ENCODE assay signal across 39 cellular contexts in the genomic region with DNA sequence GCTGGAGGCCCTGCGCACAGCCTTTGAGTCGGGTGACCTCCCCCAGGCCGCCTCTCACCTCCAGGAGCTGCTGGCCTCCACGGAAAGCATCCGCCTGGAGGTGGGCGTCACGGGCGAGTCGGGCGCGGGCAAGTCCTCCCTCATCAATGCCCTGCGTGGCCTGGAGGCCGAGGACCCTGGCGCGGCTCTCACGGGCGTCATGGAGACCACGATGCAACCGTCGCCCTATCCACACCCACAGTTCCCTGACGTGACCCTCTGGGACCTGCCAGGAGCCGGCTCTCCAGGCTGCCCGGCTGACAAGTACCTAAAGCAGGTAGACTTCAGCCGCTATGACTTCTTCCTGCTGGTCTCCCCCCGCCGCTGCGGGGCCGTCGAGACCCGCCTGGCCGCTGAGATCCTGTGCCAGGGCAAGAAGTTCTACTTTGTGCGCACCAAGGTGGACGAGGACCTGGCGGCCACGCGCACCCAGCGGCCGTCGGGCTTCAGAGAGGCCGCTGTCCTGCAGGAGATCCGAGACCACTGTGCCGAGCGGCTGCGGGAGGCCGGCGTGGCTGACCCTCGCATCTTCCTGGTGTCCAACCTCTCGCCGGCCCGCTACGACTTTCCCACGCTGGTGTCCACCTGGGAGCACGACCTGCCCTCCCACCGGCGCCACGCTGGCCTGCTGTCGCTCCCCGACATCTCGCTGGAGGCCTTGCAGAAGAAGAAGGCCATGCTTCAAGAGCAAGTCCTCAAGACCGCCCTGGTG. TPM values are rescaled to one million over a fixed set of nuclear protein-coding genes. Genes with fewer than 3 reads are reported as not detected.
"Had no signal": no experiment of that assay in that cellular context is flagged by ENCODE, and none has a peak within 500 bp of the region (broad histone marks: within the 10 kb centered on the region; RNA-seq: fewer than 3 reads in every experiment).

No MANE protein-coding gene starts in this region.

- H3K4me3 Mint-ChIP-seq: activated B cell treated with CpG ODN at 0.5 μM for 24 hours; activated CD4-positive, alpha-beta memory T cell treated with anti-CD3 and anti-CD28 coated beads for 36 hours; activated CD4-positive, alpha-beta T cell treated with anti-CD3 and anti-CD28 coated beads, Interleukin-2, amount 10 ng/mL, durations not matched to agents 24 days and 14 days; activated CD8-positive, alpha-beta T cell treated with anti-CD3 and anti-CD28 coated beads for 36 hours; activated naive CD4-positive, alpha-beta T cell treated with anti-CD3 and anti-CD28 coated beads for 36 hours; activated naive CD8-positive, alpha-beta T cell treated with anti-CD3 and anti-CD28 coated beads for 36 hours; activated T-cell treated with anti-CD3 and anti-CD28 coated beads, Interleukin-2, amount 50 U/mL, for 4 hours; activated T-cell treated with anti-CD3 and anti-CD28 coated beads, Interleukin-2, amount 50 U/mL, for 72 hours; activated T-helper 1 cell treated with anti-CD3 and anti-CD28 coated beads, Interleukin-12 subunit alpha, Interleukin-12 subunit beta, Interleukin-2, Interleukin-4 antibody, amounts not matched to agents 30 ng/mL and 10 ng/mL and 1 ng/mL, durations not matched to agents 14 hours and 24 hours and 36 hours; activated T-helper 17 cell treated with anti-CD3 and anti-CD28 coated beads, Interleukin-2, amount 50 U/mL, for 72 hours; T-helper 1 cell treated with Interleukin-12 subunit alpha and Interleukin-12 subunit beta and Interleukin-4 antibody, amounts not matched to agents 30 μg/mL and 1 μg/mL, for 36 hours; T-helper 2 cell treated with Interferon-gamma antibody and Interleukin-4, amounts not matched to agents 5 μg/mL and 100 μg/mL, for 36 hours had no signal

- H3K27ac Mint-ChIP-seq: activated B cell treated with CpG ODN at 0.5 μM for 24 hours; activated CD4-positive, alpha-beta memory T cell treated with anti-CD3 and anti-CD28 coated beads for 36 hours; activated CD4-positive, alpha-beta T cell treated with anti-CD3 and anti-CD28 coated beads, Interleukin-2, amount 10 ng/mL, durations not matched to agents 24 days and 14 days; activated CD8-positive, alpha-beta T cell treated with anti-CD3 and anti-CD28 coated beads for 36 hours; activated naive CD4-positive, alpha-beta T cell treated with anti-CD3 and anti-CD28 coated beads for 36 hours; activated naive CD4-positive, alpha-beta T cell treated with anti-CD3 and anti-CD28 coated beads, Interleukin-2, amount 50 U/mL, for 72 hours; activated naive CD8-positive, alpha-beta T cell treated with anti-CD3 and anti-CD28 coated beads for 36 hours; activated T-cell treated with anti-CD3 and anti-CD28 coated beads, Interleukin-2, amount 50 U/mL, for 72 hours; activated T-helper 17 cell treated with anti-CD3 and anti-CD28 coated beads, Interleukin-2, amount 50 U/mL, for 72 hours; T-helper 1 cell treated with Interleukin-12 subunit alpha and Interleukin-12 subunit beta and Interleukin-4 antibody, amounts not matched to agents 30 μg/mL and 1 μg/mL, for 36 hours; T-helper 2 cell treated with Interferon-gamma antibody and Interleukin-4, amounts not matched to agents 5 μg/mL and 100 μg/mL, for 36 hours had no signal

- DNase-seq: activated B cell treated with CpG ODN at 0.5 μM for 24 hours; activated CD4-positive, alpha-beta memory T cell treated with anti-CD3 and anti-CD28 coated beads for 36 hours; activated CD4-positive, alpha-beta T cell treated with anti-CD3 and anti-CD28 coated beads for 4 hours; activated CD4-positive, alpha-beta T cell treated with anti-CD3 and anti-CD28 coated beads, Interleukin-2, amount 10 ng/mL, durations not matched to agents 24 days and 14 days; activated CD4-positive, alpha-beta T cell treated with anti-CD3 and anti-CD28 coated beads, Interleukin-2, amount 50 U/mL, for 1 hour; activated CD4-positive, alpha-beta T cell treated with anti-CD3 and anti-CD28 coated beads, Interleukin-2, amount 50 U/mL, for 4 hours; activated CD4-positive, CD25-positive, alpha-beta regulatory T cell treated with anti-CD3 and anti-CD28 coated beads, Interleukin-2, amount 50 U/mL, for 72 hours; activated CD8-positive, alpha-beta memory T cell treated with anti-CD3 and anti-CD28 coated beads, Interleukin-2, amount 50 U/mL, for 4 hours; activated CD8-positive, alpha-beta T cell treated with anti-CD3 and anti-CD28 coated beads for 36 hours; activated effector memory CD4-positive, alpha-beta T cell treated with anti-CD3 and anti-CD28 coated beads, Interleukin-2, amount 50 U/mL, for 16 hours; activated naive CD4-positive, alpha-beta T cell; activated naive CD4-positive, alpha-beta T cell treated with anti-CD3 and anti-CD28 coated beads for 36 hours; activated naive CD4-positive, alpha-beta T cell treated with anti-CD3 and anti-CD28 coated beads, Interleukin-2, amount 50 U/mL, for 16 hours; activated naive CD8-positive, alpha-beta T cell treated with anti-CD3 and anti-CD28 coated beads for 36 hours; activated T-cell treated with anti-CD3 and anti-CD28 coated beads for 4 hours; activated T-cell treated with anti-CD3 and anti-CD28 coated beads, Interleukin-2, amount 50 U/mL, for 1 hour; activated T-cell treated with anti-CD3 and anti-CD28 coated beads, Interleukin-2, amount 50 U/mL, for 4 hours; activated T-cell treated with anti-CD3 and anti-CD28 coated beads, Interleukin-2, amount 50 U/mL, for 72 hours; adrenal gland; amniotic stem cell; aorta; body of pancreas; brain microvascular endothelial cell; central memory CD4-positive, alpha-beta T cell; T-helper 1 cell; T-helper 2 cell; T-helper 9 cell had no signal

- H3K27ac ChIP-seq: adrenal gland, body of pancreas, brain microvascular endothelial cell, breast epithelium, VCaP had no signal

- FAIRE-seq: astrocyte, TTC549 had no signal

- H3K36me3 Mint-ChIP-seq: activated CD4-positive, alpha-beta memory T cell treated with anti-CD3 and anti-CD28 coated beads for 36 hours; activated naive CD4-positive, alpha-beta T cell treated with anti-CD3 and anti-CD28 coated beads, Interleukin-2, amount 50 U/mL, for 72 hours; activated naive CD8-positive, alpha-beta T cell treated with anti-CD3 and anti-CD28 coated beads for 36 hours had no signal

- ATAC-seq: activated CD8-positive, alpha-beta T cell treated with anti-CD3 and anti-CD28 coated beads for 36 hours; activated naive CD4-positive, alpha-beta T cell treated with anti-CD3 and anti-CD28 coated beads, Interleukin-2, amount 50 U/mL, for 72 hours; activated T-cell treated with anti-CD3 and anti-CD28 coated beads, Interleukin-2, amount 50 U/mL, for 4 hours; activated T-cell treated with anti-CD3 and anti-CD28 coated beads, Interleukin-2, amount 50 U/mL, for 72 hours; activated T-helper 17 cell treated with anti-CD3 and anti-CD28 coated beads, Interleukin-2, amount 50 U/mL, for 72 hours; body of pancreas had no signal

- H3K4me3 ChIP-seq: adrenal gland, body of pancreas, breast epithelium had no signal

- H3K9me3 Mint-ChIP-seq: activated B cell treated with CpG ODN at 0.5 μM for 24 hours; activated CD4-positive, alpha-beta memory T cell treated with anti-CD3 and anti-CD28 coated beads for 36 hours; activated CD4-positive, alpha-beta T cell treated with anti-CD3 and anti-CD28 coated beads, Interleukin-2, amount 10 ng/mL, durations not matched to agents 24 days and 14 days; activated CD8-positive, alpha-beta T cell treated with anti-CD3 and anti-CD28 coated beads for 36 hours; activated naive CD4-positive, alpha-beta T cell treated with anti-CD3 and anti-CD28 coated beads for 36 hours; activated naive CD4-positive, alpha-beta T cell treated with anti-CD3 and anti-CD28 coated beads, Interleukin-2, amount 50 U/mL, for 72 hours; activated naive CD8-positive, alpha-beta T cell treated with anti-CD3 and anti-CD28 coated beads for 36 hours; activated T-cell treated with anti-CD3 and anti-CD28 coated beads, Interleukin-2, amount 50 U/mL, for 4 hours; activated T-cell treated with anti-CD3 and anti-CD28 coated beads, Interleukin-2, amount 50 U/mL, for 72 hours; activated T-helper 1 cell treated with anti-CD3 and anti-CD28 coated beads, Interleukin-12 subunit alpha, Interleukin-12 subunit beta, Interleukin-2, Interleukin-4 antibody, amounts not matched to agents 30 ng/mL and 10 ng/mL and 1 ng/mL, durations not matched to agents 14 hours and 24 hours and 36 hours; activated T-helper 17 cell treated with anti-CD3 and anti-CD28 coated beads, Interleukin-2, amount 50 U/mL, for 72 hours; T-helper 1 cell treated with Interleukin-12 subunit alpha and Interleukin-12 subunit beta and Interleukin-4 antibody, amounts not matched to agents 30 μg/mL and 1 μg/mL, for 36 hours; T-helper 2 cell treated with Interferon-gamma antibody and Interleukin-4, amounts not matched to agents 5 μg/mL and 100 μg/mL, for 36 hours had no signal

- H3K27me3 ChIP-seq: adrenal gland, body of pancreas, brain microvascular endothelial cell, breast epithelium had no signal

- H3K9me3 ChIP-seq: adrenal gland, body of pancreas, breast epithelium had no signal

- H3K4me1 Mint-ChIP-seq: activated CD4-positive, alpha-beta T cell treated with anti-CD3 and anti-CD28 coated beads, Interleukin-2, amount 10 ng/mL, durations not matched to agents 24 days and 14 days; activated naive CD8-positive, alpha-beta T cell treated with anti-CD3 and anti-CD28 coated beads for 36 hours; activated T-helper 17 cell treated with anti-CD3 and anti-CD28 coated beads, Interleukin-2, amount 50 U/mL, for 72 hours had no signal

- H3K36me3 ChIP-seq: adrenal gland, brain microvascular endothelial cell, breast epithelium had no signal

- H3K4me1 ChIP-seq: adrenal gland, body of pancreas, breast epithelium had no signal

RNA-seq across cellular contexts. Expression of a gene that starts 2.9 kb away (rescaled TPM):
- total RNA-seq: activated B cell treated with CpG ODN at 0.5 μM for 24 hours; activated CD4-positive, alpha-beta memory T cell treated with anti-CD3 and anti-CD28 coated beads for 36 hours; activated CD4-positive, alpha-beta T cell treated with anti-CD3 and anti-CD28 coated beads, Interleukin-2, amount 10 ng/mL, durations not matched to agents 24 days and 14 days; activated CD8-positive, alpha-beta memory T cell treated with anti-CD3 and anti-CD28 coated beads for 36 hours; activated CD8-positive, alpha-beta T cell treated with anti-CD3 and anti-CD28 coated beads for 36 hours; activated naive CD4-positive, alpha-beta T cell treated with anti-CD3 and anti-CD28 coated beads for 36 hours; activated naive CD4-positive, alpha-beta T cell treated with anti-CD3 and anti-CD28 coated beads, Interleukin-2, amount 50 U/mL, for 72 hours; activated naive CD8-positive, alpha-beta T cell treated with anti-CD3 and anti-CD28 coated beads for 36 hours; activated T-cell treated with anti-CD3 and anti-CD28 coated beads, Interleukin-2, amount 50 U/mL, for 4 hours; activated T-cell treated with anti-CD3 and anti-CD28 coated beads, Interleukin-2, amount 50 U/mL, for 72 hours; activated T-helper 1 cell treated with anti-CD3 and anti-CD28 coated beads, Interleukin-12 subunit alpha, Interleukin-12 subunit beta, Interleukin-2, Interleukin-4 antibody, amounts not matched to agents 30 ng/mL and 10 ng/mL and 1 ng/mL, durations not matched to agents 14 hours and 24 hours and 36 hours; activated T-helper 17 cell treated with anti-CD3 and anti-CD28 coated beads, Interleukin-2, amount 50 U/mL, for 72 hours; adrenal gland; aorta; astrocyte; body of pancreas; breast epithelium; cardiac septum; cerebellum had no signal
- polyA plus RNA-seq: adrenal gland, aorta had no signal
